ENCODE assay signal across 1 cellular context in genomic region chr6:113362542-113363430, GRCh38.
TF ChIP-seq lines count a peak whose summit lies in the region.

No MANE protein-coding gene starts in this region.

TF ChIP-seq in HEK293, 187 proteins besides CTCF, POLR2A, EP300 and RAD21 (continued from another document):
- TF ChIP-seq ZNF776 (tag by site-specific recombination; IDR thresholded peaks at IDR 0.05; ENCODE audit: borderline replicate concordance) = no peak
- no peak for TF ChIP-seq ZNF76 (tag by site-specific recombination; IDR thresholded peaks at IDR 0.05; ENCODE audit: borderline replicate concordance, low read depth)
- TF ChIP-seq PRDM1 (tag by site-specific recombination; IDR thresholded peaks at IDR 0.05) = peak; percentile 91
- no peak for TF ChIP-seq WT1 (tag by site-specific recombination; IDR thresholded peaks at IDR 0.05)
- TF ChIP-seq ZNF626 (tag by site-specific recombination; IDR thresholded peaks at IDR 0.05) = no peak
- TF ChIP-seq ZFP37 (tag by site-specific recombination; IDR thresholded peaks at IDR 0.05) = no peak
- TF ChIP-seq ZNF214 (tag by site-specific recombination; IDR thresholded peaks at IDR 0.05; ENCODE audit: borderline replicate concordance) = no peak
- no peak for TF ChIP-seq ZNF292 (tag by site-specific recombination; IDR thresholded peaks at IDR 0.05; ENCODE audit: borderline replicate concordance, low read depth)
- TF ChIP-seq ZNF398 (tag by site-specific recombination; IDR thresholded peaks at IDR 0.05) = 0 out of 2 replicates have a peak, but pooled peaks have one; percentile 25
- TF ChIP-seq ZIC2 (tag by site-specific recombination; IDR thresholded peaks at IDR 0.05) = no peak
- TF ChIP-seq TRIM28 (IDR thresholded peaks at IDR 0.05; ENCODE audit: borderline replicate concordance, low read length) = peak; percentile 49; the same call in 1 of the 2 replicates
- TF ChIP-seq SALL2 (tag by site-specific recombination; IDR thresholded peaks at IDR 0.05; ENCODE audit: borderline replicate concordance) = no peak
- no peak for TF ChIP-seq GLI2 (tag by site-specific recombination; IDR thresholded peaks at IDR 0.05; ENCODE audit: borderline replicate concordance, low read depth)
- peak; percentile 27; the same call in 1 of the 2 replicates for TF ChIP-seq ZNF394 (tag by site-specific recombination; IDR thresholded peaks at IDR 0.05; ENCODE audit: borderline replicate concordance)
- TF ChIP-seq ZBTB21 (tag by site-specific recombination; IDR thresholded peaks at IDR 0.05) = no peak
- no peak for TF ChIP-seq ZNF670 (tag by site-specific recombination; IDR thresholded peaks at IDR 0.05; ENCODE audit: low read depth)
- TF ChIP-seq, protein P1, sequence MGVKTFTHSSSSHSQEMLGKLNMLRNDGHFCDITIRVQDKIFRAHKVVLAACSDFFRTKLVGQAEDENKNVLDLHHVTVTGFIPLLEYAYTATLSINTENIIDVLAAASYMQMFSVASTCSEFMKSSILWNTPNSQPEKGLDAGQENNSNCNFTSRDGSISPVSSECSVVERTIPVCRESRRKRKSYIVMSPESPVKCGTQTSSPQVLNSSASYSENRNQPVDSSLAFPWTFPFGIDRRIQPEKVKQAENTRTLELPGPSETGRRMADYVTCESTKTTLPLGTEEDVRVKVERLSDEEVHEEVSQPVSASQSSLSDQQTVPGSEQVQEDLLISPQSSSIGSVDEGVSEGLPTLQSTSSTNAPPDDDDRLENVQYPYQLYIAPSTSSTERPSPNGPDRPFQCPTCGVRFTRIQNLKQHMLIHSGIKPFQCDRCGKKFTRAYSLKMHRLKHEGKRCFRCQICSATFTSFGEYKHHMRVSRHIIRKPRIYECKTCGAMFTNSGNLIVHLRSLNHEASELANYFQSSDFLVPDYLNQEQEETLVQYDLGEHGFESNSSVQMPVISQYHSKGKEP (tag by site-specific recombination; IDR thresholded peaks at IDR 0.05) = peak; percentile 73
